In the genomic region with DNA sequence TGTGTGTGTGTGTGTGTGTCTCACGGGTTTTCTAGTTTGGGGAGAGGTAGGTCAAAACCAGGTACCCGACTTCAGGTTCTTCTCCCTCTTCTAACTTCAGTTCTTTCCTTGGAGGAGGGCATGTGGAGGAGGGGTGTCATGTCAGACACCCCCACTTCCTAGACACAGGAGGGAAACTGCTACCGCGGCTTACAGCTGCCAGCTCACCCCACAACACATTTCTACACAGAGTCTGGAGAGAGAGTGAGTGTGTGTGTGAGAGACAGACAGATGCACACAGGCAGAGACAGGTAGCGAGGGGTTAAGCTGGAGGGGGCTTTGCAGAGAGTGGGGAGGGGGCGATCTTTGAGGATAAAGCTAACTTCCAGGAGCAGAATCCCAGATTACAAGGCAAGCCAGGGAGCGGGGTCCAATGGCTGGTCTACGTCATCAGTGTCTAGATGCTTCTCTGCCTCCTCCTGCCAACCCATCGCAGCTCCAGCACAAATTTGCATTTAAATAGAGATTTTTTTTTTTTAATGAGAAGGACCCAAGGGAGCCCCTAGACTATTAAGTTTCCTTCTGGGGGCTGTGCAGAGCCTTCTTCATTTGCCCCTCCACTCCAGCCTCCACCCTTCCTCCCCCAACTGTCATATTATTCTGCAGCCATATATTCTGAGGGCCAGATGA, we compare ENCODE assay signal across 23 cellular contexts.
"Had no signal": no experiment of that assay in that cellular context is flagged by ENCODE, and none has a peak within 500 bp of the region (broad histone marks: within the 10 kb centered on the region; RNA-seq: fewer than 3 reads in every experiment).

No MANE protein-coding gene starts in this region.

- H3K9me3 Mint-ChIP-seq: mesothelial cell of epicardium; stimulated activated memory B cell treated with anti-CD40 and anti-IgM and Interleukin-4, amounts not matched to agents 10 μg/mL and 1 μg/mL and 100 μg/mL, for 72 hours; stimulated activated naive CD8-positive, alpha-beta T cell treated with anti-CD3 and anti-CD28 coated beads, Interleukin-15, amount 100 ng/mL, for 72 hours; T-helper 2 cell treated with Interferon-gamma antibody and Interleukin-4, amounts not matched to agents 5 μg/mL and 100 μg/mL, for 36 hours had no signal

- H3K4me3 Mint-ChIP-seq: mesothelial cell of epicardium; naive B cell; stimulated activated memory B cell treated with anti-CD40 and anti-IgM and Interleukin-4, amounts not matched to agents 10 μg/mL and 1 μg/mL and 100 μg/mL, for 72 hours; stimulated activated naive CD8-positive, alpha-beta T cell treated with anti-CD3 and anti-CD28 coated beads, Interleukin-15, amount 100 ng/mL, for 72 hours; T-helper 2 cell treated with Interferon-gamma antibody and Interleukin-4, amounts not matched to agents 5 μg/mL and 100 μg/mL, for 36 hours had no signal

- H3K4me1 ChIP-seq: gastroesophageal sphincter, parathyroid adenoma, psoas muscle, upper lobe of left lung, vagina had no signal

- H3K4me2 ChIP-seq: smooth muscle cell had no signal

- DNase-seq: activated CD4-positive, alpha-beta T cell treated with anti-CD3 and anti-CD28 coated beads for 4 hours; activated CD4-positive, alpha-beta T cell treated with anti-CD3 and anti-CD28 coated beads, Interleukin-2, amount 50 U/mL, for 4 hours; activated gamma-delta T cell; activated naive CD4-positive, alpha-beta T cell treated with anti-CD3 and anti-CD28 coated beads, Interleukin-2, amount 50 U/mL, for 16 hours; amniotic stem cell; brain microvascular endothelial cell; hippocampal formation; kidney; naive B cell; occipital lobe; psoas muscle; stimulated activated CD4-positive, alpha-beta T cell treated with anti-CD3 and anti-CD28 coated beads, Interleukin-1b, Interleukin-23, amount 100 ng/mL, for 48 hours; stimulated activated CD4-positive, alpha-beta T cell treated with anti-CD3 and anti-CD28 coated beads, Interleukin-4, amount 100 ng/mL, for 4 hours; stimulated activated CD8-positive, alpha-beta memory T cell treated with anti-CD3 and anti-CD28 coated beads, Interleukin-4, amount 100 ng/mL, for 48 hours; stimulated activated naive CD8-positive, alpha-beta T cell treated with anti-CD3 and anti-CD28 coated beads, Interleukin-15, amount 100 ng/mL, for 72 hours; upper lobe of left lung had no signal

- H3K9me3 ChIP-seq: gastroesophageal sphincter, psoas muscle, upper lobe of left lung, vagina had no signal

- H3K79me2 ChIP-seq: parathyroid adenoma had no signal

- H3K27ac Mint-ChIP-seq: mesothelial cell of epicardium; naive B cell; stimulated activated memory B cell treated with anti-CD40 and anti-IgM and Interleukin-4, amounts not matched to agents 10 μg/mL and 1 μg/mL and 100 μg/mL, for 72 hours; T-helper 2 cell treated with Interferon-gamma antibody and Interleukin-4, amounts not matched to agents 5 μg/mL and 100 μg/mL, for 36 hours had no signal

- H3K27ac ChIP-seq: brain microvascular endothelial cell, gastroesophageal sphincter, parathyroid adenoma, psoas muscle, upper lobe of left lung, vagina had no signal

- H2AFZ ChIP-seq: parathyroid adenoma had no signal

- H3K4me3 ChIP-seq: gastroesophageal sphincter, psoas muscle, smooth muscle cell, upper lobe of left lung, vagina had no signal

- H3K36me3 ChIP-seq: brain microvascular endothelial cell, gastroesophageal sphincter, upper lobe of left lung, vagina had no signal

- H3K27me3 ChIP-seq: upper lobe of left lung, vagina had no signal

- H3K36me3 Mint-ChIP-seq: mesothelial cell of epicardium; naive B cell; stimulated activated memory B cell treated with anti-CD40 and anti-IgM and Interleukin-4, amounts not matched to agents 10 μg/mL and 1 μg/mL and 100 μg/mL, for 72 hours had no signal

- H3K9ac ChIP-seq: parathyroid adenoma had no signal

- H3K4me1 Mint-ChIP-seq: naive B cell; stimulated activated memory B cell treated with anti-CD40 and anti-IgM and Interleukin-4, amounts not matched to agents 10 μg/mL and 1 μg/mL and 100 μg/mL, for 72 hours; stimulated activated naive CD8-positive, alpha-beta T cell treated with anti-CD3 and anti-CD28 coated beads, Interleukin-15, amount 100 ng/mL, for 72 hours had no signal
